ENCODE assay signal across 8 cellular contexts in genomic region chr4:152696764-152697250, GRCh38. TPM values are rescaled to one million over a fixed set of nuclear protein-coding genes. Genes with fewer than 3 reads are reported as not detected.
DNase-seq lines count a peak whose midpoint lies in the region; ATAC-seq and TF ChIP-seq lines count a peak whose summit lies in the region.

No MANE protein-coding gene starts in this region.

- H3K4me1 ChIP-seq in esophagus squamous epithelium, result peaks cover 3 to 69% (median 11%) of the 10 kb centered on the region in 3 donors

- DNase-seq in activated gamma-delta T cell treated with Interleukin-2 at 50 U/mL for 16 hours, result peak; percentile 44
- DNase-seq in activated gamma-delta T cell (lab: John Stamatoyannopoulos, UW), result no peak
- DNase-seq in esophagus squamous epithelium (lab: John Stamatoyannopoulos, UW), result peak; percentile 2
- peak; percentile 67 for DNase-seq in stimulated activated CD4-positive, alpha-beta T cell treated with anti-CD3 and anti-CD28 coated beads, Interleukin-4, amount 100 ng/mL, for 24 hours
- no peak for DNase-seq in NCI-H187 treated with DMSO at 0.1 percent for 48 hours (lab: John Stamatoyannopoulos, UW)
- no peak for DNase-seq in NCI-H146 treated with DMSO at 0.1 percent for 48 hours (lab: John Stamatoyannopoulos, UW; ENCODE audit: unreplicated experiment)

- WGBS in esophagus squamous epithelium, 2 donors, result 18 to 25% methylated on average over 5 of the region's 5 CpGs

- intact Hi-C loops in esophagus squamous epithelium (cut with DNase I), result no loop called here

- no peaks in the 10 kb centered on the region for H3K27me3 ChIP-seq in esophagus squamous epithelium

- peak in 1 of 4 donors; percentile 18 for TF ChIP-seq POLR2A in esophagus squamous epithelium (IDR thresholded peaks at IDR 0.05)

- H3K4me3 ChIP-seq in esophagus squamous epithelium, result no peak overlapping the region

- TF ChIP-seq CTCF in esophagus squamous epithelium (IDR thresholded peaks at IDR 0.05), result no peak

- H3K36me3 ChIP-seq in esophagus squamous epithelium, result no peaks in the 10 kb centered on the region

- peak; percentile 99 for ATAC-seq in HG03135 (IDR thresholded peaks at IDR 0.05; ENCODE audit: unreplicated experiment)
- ATAC-seq in activated CD4-positive, CD25-positive, alpha-beta regulatory T cell treated with anti-CD3 and anti-CD28 coated beads, Interleukin-2, amount 50 U/mL, for 24 hours, result peak; percentile 100

- no peaks in the 10 kb centered on the region for H3K9me3 ChIP-seq in esophagus squamous epithelium

- H3K27ac ChIP-seq in esophagus squamous epithelium, result peak overlapping the region; percentile 80 to 91 (median 88)

RNA-seq across cellular contexts. Expression of gene TMEM154, which starts 17.0 kb away (rescaled TPM):
- 10 to 100 TPM; 41.2 to 83.1 (median 60.5) TPM for total RNA-seq in esophagus squamous epithelium

Comparison
In these comparisons a context has a peak if more than half of its experiments do, and no peak if none do; other contexts are left out.
1. DNase-seq: peak in activated gamma-delta T cell treated with Interleukin-2 at 50 U/mL for 16 hours (single experiment), esophagus squamous epithelium (single experiment) and stimulated activated CD4-positive, alpha-beta T cell treated with anti-CD3 and anti-CD28 coated beads, Interleukin-4, amount 100 ng/mL, for 24 hours (single experiment); none in activated gamma-delta T cell (single experiment), NCI-H187 treated with DMSO at 0.1 percent for 48 hours (single experiment) and NCI-H146 treated with DMSO at 0.1 percent for 48 hours (single experiment).